8 cellular contexts compared by ENCODE assay signal in genomic region chr12:26473291-26473690, GRCh38.
DNase-seq lines count a peak whose midpoint lies in the region; ATAC-seq and TF ChIP-seq lines count a peak whose summit lies in the region.

No MANE protein-coding gene starts in this region.

- no peak for TF ChIP-seq CTCF in epithelial cell of esophagus (IDR thresholded peaks at IDR 0.05; ENCODE audit: insufficient read depth, low read depth, low read length, missing control alignments)
- no peak for TF ChIP-seq CTCF in uterus (IDR thresholded peaks at IDR 0.05)

- peak; percentile 20 for DNase-seq in GM03348 (ENCODE audit: low spot score)
- peak; percentile 78 for DNase-seq in epithelial cell of esophagus (ENCODE audit: low read depth)
- no peak for DNase-seq in putamen (ENCODE audit: low spot score)
- no peak for DNase-seq in NCI-H345 treated with DMSO at 0.1 percent for 48 hours (lab: John Stamatoyannopoulos, UW; ENCODE audit: unreplicated experiment)
- no peak for DNase-seq in uterus
- DNase-seq in GOT3 (lab: John Stamatoyannopoulos, UW): no peak

- TF ChIP-seq POLR2A in uterus (IDR thresholded peaks at IDR 0.05): no peak

- intact Hi-C loops in uterus (cut with DNase I; ENCODE audit: low total_unique reads): no loop called here

- ATAC-seq in GM21515 (IDR thresholded peaks at IDR 0.05; ENCODE audit: unreplicated experiment) (peak; percentile 87), HG03575 (IDR thresholded peaks at IDR 0.05; ENCODE audit: extremely low read depth, insufficient number of reproducible peaks, low FRiP score, unreplicated experiment) (peak; percentile 62)

- no peak overlapping the region for H3K27ac ChIP-seq in uterus

- no peaks in the 10 kb centered on the region for H3K9me3 ChIP-seq in uterus

- no peaks in the 10 kb centered on the region for H3K27me3 ChIP-seq in uterus

- H3K36me3 ChIP-seq in uterus: no peaks in the 10 kb centered on the region

- no peaks in the 10 kb centered on the region for H3K4me1 ChIP-seq in uterus

- H3K4me3 ChIP-seq in epithelial cell of esophagus (ENCODE audit: low read length) (no peak overlapping the region), uterus (no peak overlapping the region)

Comparison
In these comparisons a context has a peak if more than half of its experiments do, and no peak if none do; other contexts are left out.
1. DNase-seq: peak in GM03348 (single experiment) and epithelial cell of esophagus (single experiment); none in putamen (single experiment), NCI-H345 treated with DMSO at 0.1 percent for 48 hours (single experiment), uterus (0 of 2) and GOT3 (single experiment).